26 cellular contexts compared by ENCODE assay signal in the genomic region with DNA sequence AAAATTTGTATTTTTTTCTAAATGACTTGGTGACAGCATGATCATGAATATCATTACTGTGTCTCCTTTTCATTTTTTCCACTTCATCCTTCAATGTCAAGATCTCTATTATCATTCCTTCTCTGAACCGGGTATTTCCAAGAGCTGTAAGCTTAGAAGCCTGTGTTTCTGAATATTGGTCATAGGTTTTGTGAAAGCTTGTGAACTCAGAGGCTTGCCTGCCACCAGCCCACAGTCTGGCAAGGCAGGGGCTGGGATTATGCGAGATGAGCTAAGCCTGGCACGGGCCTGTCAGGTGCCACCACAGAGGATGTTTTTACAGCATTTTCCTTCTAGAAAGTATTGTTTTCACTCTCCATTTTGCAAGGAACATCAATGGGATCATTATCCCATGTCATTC.
"Had no signal": no experiment of that assay in that cellular context is flagged by ENCODE, and none has a peak within 500 bp of the region (broad histone marks: within the 10 kb centered on the region; RNA-seq: fewer than 3 reads in every experiment).

No MANE protein-coding gene starts in this region.

- H3K4me1 Mint-ChIP-seq: activated CD8-positive, alpha-beta memory T cell treated with anti-CD3 and anti-CD28 coated beads, Interleukin-2, amount 10 ng/mL, durations not matched to agents 7 days and 5 days; brain; naive thymus-derived CD4-positive, alpha-beta T cell; neural crest cell; stimulated activated naive B cell treated with anti-CD40 and anti-IgM and Interleukin-4, amounts not matched to agents 10 μg/mL and 1 μg/mL and 100 μg/mL, for 72 hours; T-helper 17 cell; WTC11 had no signal

- H3K36me3 Mint-ChIP-seq: activated CD8-positive, alpha-beta memory T cell treated with anti-CD3 and anti-CD28 coated beads, Interleukin-2, amount 10 ng/mL, durations not matched to agents 7 days and 5 days; naive thymus-derived CD4-positive, alpha-beta T cell; stimulated activated naive B cell treated with anti-CD40 and anti-IgM and Interleukin-4, amounts not matched to agents 10 μg/mL and 1 μg/mL and 100 μg/mL, for 72 hours had no signal

- H3K27me3 Mint-ChIP-seq: activated CD8-positive, alpha-beta memory T cell treated with anti-CD3 and anti-CD28 coated beads, Interleukin-2, amount 10 ng/mL, durations not matched to agents 7 days and 5 days; brain; naive thymus-derived CD4-positive, alpha-beta T cell; stimulated activated naive B cell treated with anti-CD40 and anti-IgM and Interleukin-4, amounts not matched to agents 10 μg/mL and 1 μg/mL and 100 μg/mL, for 72 hours; T-helper 17 cell had no signal

- H3K4me3 Mint-ChIP-seq: activated CD8-positive, alpha-beta memory T cell treated with anti-CD3 and anti-CD28 coated beads, Interleukin-2, amount 10 ng/mL, durations not matched to agents 7 days and 5 days; activated CD8-positive, alpha-beta T cell treated with anti-CD3 and anti-CD28 coated beads, Interleukin-2, amount 10 ng/mL, durations not matched to agents 7 days and 5 days; brain; endodermal cell; naive thymus-derived CD4-positive, alpha-beta T cell; neural crest cell; stimulated activated naive B cell treated with anti-CD40 and anti-IgM and Interleukin-4, amounts not matched to agents 10 μg/mL and 1 μg/mL and 100 μg/mL, for 72 hours; T-helper 17 cell; WTC11 had no signal

- DNase-seq: activated CD8-positive, alpha-beta memory T cell treated with anti-CD3 and anti-CD28 coated beads, Interleukin-2, amount 10 ng/mL, durations not matched to agents 7 days and 5 days; activated CD8-positive, alpha-beta T cell treated with anti-CD3 and anti-CD28 coated beads, Interleukin-2, amount 10 ng/mL, durations not matched to agents 7 days and 5 days; activated effector memory CD4-positive, alpha-beta T cell treated with anti-CD3 and anti-CD28 coated beads, Interleukin-2, amount 50 U/mL, for 16 hours; activated naive CD4-positive, alpha-beta T cell treated with anti-CD3 and anti-CD28 coated beads, Interleukin-2, amount 50 U/mL, for 16 hours; anterior cingulate cortex; cortex of kidney; endodermal cell; foreskin keratinocyte; heart right ventricle; midbrain; naive thymus-derived CD4-positive, alpha-beta T cell; nucleus accumbens; pancreas; retina; stimulated activated CD4-positive, alpha-beta T cell treated with anti-CD3 and anti-CD28 coated beads, Interleukin-12 subunit alpha, Interleukin-12 subunit beta, amount 100 ng/mL, for 4 hours; stimulated activated CD4-positive, alpha-beta T cell treated with anti-CD3 and anti-CD28 coated beads, Interleukin-4, amount 100 ng/mL, for 4 hours; stimulated activated CD8-positive, alpha-beta memory T cell treated with anti-CD3 and anti-CD28 coated beads, Interleukin-4, amount 100 ng/mL, for 48 hours; stimulated activated naive B cell treated with anti-CD40 and anti-IgM and Interleukin-4, amounts not matched to agents 10 μg/mL and 1 μg/mL and 100 μg/mL, for 72 hours; T-helper 17 cell; T1000; trophoblast cell had no signal

- ATAC-seq: activated CD8-positive, alpha-beta memory T cell treated with anti-CD3 and anti-CD28 coated beads, Interleukin-2, amount 10 ng/mL, durations not matched to agents 7 days and 5 days; activated CD8-positive, alpha-beta T cell treated with anti-CD3 and anti-CD28 coated beads, Interleukin-2, amount 10 ng/mL, durations not matched to agents 7 days and 5 days; foreskin keratinocyte; heart right ventricle; naive thymus-derived CD4-positive, alpha-beta T cell; pancreas; sciatic nerve; SK-N-SH treated with all-trans-retinoic acid at 6 μM for 48 hours; stimulated activated naive B cell treated with anti-CD40 and anti-IgM and Interleukin-4, amounts not matched to agents 10 μg/mL and 1 μg/mL and 100 μg/mL, for 72 hours; T-helper 17 cell; WTC11 had no signal

- H3K27ac Mint-ChIP-seq: activated CD8-positive, alpha-beta memory T cell treated with anti-CD3 and anti-CD28 coated beads, Interleukin-2, amount 10 ng/mL, durations not matched to agents 7 days and 5 days; activated CD8-positive, alpha-beta T cell treated with anti-CD3 and anti-CD28 coated beads, Interleukin-2, amount 10 ng/mL, durations not matched to agents 7 days and 5 days; naive thymus-derived CD4-positive, alpha-beta T cell; stimulated activated naive B cell treated with anti-CD40 and anti-IgM and Interleukin-4, amounts not matched to agents 10 μg/mL and 1 μg/mL and 100 μg/mL, for 72 hours; WTC11 had no signal

- H3K9me3 Mint-ChIP-seq: brain; endodermal cell; naive thymus-derived CD4-positive, alpha-beta T cell; neural crest cell; stimulated activated naive B cell treated with anti-CD40 and anti-IgM and Interleukin-4, amounts not matched to agents 10 μg/mL and 1 μg/mL and 100 μg/mL, for 72 hours; WTC11 had no signal
